12 cellular contexts compared by ENCODE assay signal in the genomic region with DNA sequence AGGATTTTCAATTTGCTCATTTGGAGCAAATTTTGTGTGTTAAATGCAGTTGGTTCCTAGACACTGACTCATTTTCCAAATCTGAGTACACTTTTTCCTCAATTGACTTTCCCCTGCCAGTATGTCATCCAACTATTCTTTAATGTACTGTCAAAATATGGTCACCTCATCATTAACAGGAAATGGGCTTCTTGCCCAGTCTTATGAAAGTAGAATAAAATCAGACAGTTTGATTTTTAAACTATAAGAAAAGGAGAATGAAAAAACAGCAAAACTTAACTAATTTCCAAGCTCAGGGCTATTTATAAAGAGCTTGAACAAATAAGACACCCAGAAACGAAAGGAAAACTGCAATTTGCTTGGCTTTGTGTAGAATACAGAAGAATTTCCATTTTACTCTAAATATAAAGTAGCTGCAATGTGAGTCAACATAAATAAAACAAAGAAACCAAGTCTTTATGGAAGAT. TPM values are rescaled to one million over a fixed set of nuclear protein-coding genes. Genes with fewer than 3 reads are reported as not detected.
A peak's percentile ranks its signal among the peaks of the same experiment; 100 is the strongest.
DNase-seq lines count a peak whose midpoint lies in the region; ATAC-seq and TF ChIP-seq lines count a peak whose summit lies in the region.
"Had no signal": no experiment of that assay in that cellular context is flagged by ENCODE, and none has a peak within 500 bp of the region (broad histone marks: within the 10 kb centered on the region; RNA-seq: fewer than 3 reads in every experiment).

No MANE protein-coding gene starts in this region.

- peak overlapping the region; percentile 29; the same call in 1 of the 2 replicates for H3K14ac ChIP-seq in IMR-90 (replicated peaks; ENCODE audit: low read depth, low read length)

- H4K91ac ChIP-seq in IMR-90 (ENCODE audit: insufficient read depth, low read depth, low read length) = 0 out of 2 replicates have a peak overlapping the region, but pooled peaks have one; percentile 13

- in situ Hi-C loops in IMR-90 (cut with MboI; ENCODE audit: low sequenced_read_pairs) = loop anchor here (5.0 kb wide), 1 partner anchor 52 kb away; the partner anchor contains the start of gene PRIM2

- dilution Hi-C loops in IMR-90 (cut with HindIII; ENCODE audit: low sequenced_read_pairs, unreplicated experiment) = no loop called here

- peak overlapping the region; percentile 49 for H4K5ac ChIP-seq in IMR-90 (ENCODE audit: low read depth, low read length)

- H3K79me1 ChIP-seq in IMR-90 (ENCODE audit: low read depth in 1 of 2, low read length in 2 of 2) = peaks cover 8 to 28% of the 10 kb centered on the region in 2 experiments; a peak in 3 of 4 replicates

- H3K4me1 ChIP-seq in IMR-90 (ENCODE audit: control insufficient read depth, insufficient read depth, low read length) (peaks cover 26% of the 10 kb centered on the region), smooth muscle cell (ENCODE audit: low read depth) (peaks cover 7% of the 10 kb centered on the region)

- peak overlapping the region; percentile 75; the same call in 1 of the 2 replicates for H2BK20ac ChIP-seq in IMR-90 (ENCODE audit: low read depth, low read length)

- H3K9me3 ChIP-seq in IMR-90 (ENCODE audit: control insufficient read depth, insufficient read depth, low read length) (no peaks in the 10 kb centered on the region), smooth muscle cell (replicated peaks; ENCODE audit: low read depth) (no peaks in the 10 kb centered on the region)
- H3K9me3 ChIP-seq: mucosa of descending colon had no signal

- H3K27me3 ChIP-seq in IMR-90 (ENCODE audit: control insufficient read depth, insufficient read depth, low read length) (no peaks in the 10 kb centered on the region), smooth muscle cell (ENCODE audit: low read depth) (no peaks in the 10 kb centered on the region)

- H3K79me2 ChIP-seq in smooth muscle cell (ENCODE audit: low read depth) = no peaks in the 10 kb centered on the region

- H2AK5ac ChIP-seq in IMR-90 (ENCODE audit: low read depth, low read length) = no peak overlapping the region

- ATAC-seq in IMR-90 (ENCODE audit: low read depth) (no peak), GM18868 (IDR thresholded peaks at IDR 0.05; ENCODE audit: unreplicated experiment) (no peak)
- ATAC-seq: effector memory CD8-positive, alpha-beta T cell; mucosa of descending colon had no signal

- no peak for TF ChIP-seq RAD21 in IMR-90 (IDR thresholded peaks at IDR 0.05; ENCODE audit: low read length)

- peak overlapping the region; percentile 78; the same call in 1 of the 2 replicates for H3K27ac ChIP-seq in IMR-90 (ENCODE audit: insufficient read depth, low read length)
- peak overlapping the region; percentile 58 for H3K27ac ChIP-seq in smooth muscle cell (ENCODE audit: low read depth)

- peak overlapping the region; percentile 92 for H2BK5ac ChIP-seq in IMR-90 (ENCODE audit: low read depth, low read length, poor library complexity, severe bottlenecking)

- no peak overlapping the region for H2AK9ac ChIP-seq in IMR-90 (replicated peaks; ENCODE audit: low read depth, low read length, poor library complexity)

- peak overlapping the region; percentile 52 to 61; a peak in 2 of 4 replicates for H4K8ac ChIP-seq in IMR-90 (ENCODE audit: low read depth in 2 of 2, low read length in 2 of 2)

- peaks cover 9% of the 10 kb centered on the region for H3K9me1 ChIP-seq in IMR-90 (ENCODE audit: insufficient read depth, low read length)

- peaks cover 20% of the 10 kb centered on the region for H3F3A ChIP-seq in smooth muscle cell (ENCODE audit: low read depth)

- CTCF ChIA-PET in IMR-90 (lab: Yijun Ruan, JAX) = interaction anchor here (0.6 to 1.3 kb wide), 4 partner anchors 13 to 586 kb away, joined by 3 read pairs; partner anchors contain the start of gene RAB23

- H3K56ac ChIP-seq in IMR-90 (ENCODE audit: extremely low read depth, insufficient read depth, low read length) = peak overlapping the region; percentile 50; the same call in 1 of the 2 replicates

- TF ChIP-seq CTCF in IMR-90 (conservative IDR thresholded peaks at IDR 0.05; ENCODE audit: low read depth, low read length) (no peak), WI38 (IDR thresholded peaks at IDR 0.05; ENCODE audit: low read depth, low read length) (no peak), smooth muscle cell (IDR thresholded peaks at IDR 0.05; ENCODE audit: borderline replicate concordance, insufficient read depth, poor library complexity, severe bottlenecking) (no peak)

- H3K4me3 ChIP-seq in IMR-90 (ENCODE audit: insufficient read depth, low read depth, low read length) = peak overlapping the region; percentile 3; the same call in 1 of the 2 replicates
- H3K4me3 ChIP-seq in WI38 (ENCODE audit: low read depth, low read length) = peak overlapping the region; percentile 24
- H3K4me3 ChIP-seq in smooth muscle cell = no peak overlapping the region
- H3K4me3 ChIP-seq: mucosa of descending colon had no signal

- H3K4me2 ChIP-seq in IMR-90 (ENCODE audit: low read depth, low read length) = peak overlapping the region; percentile 82
- peak overlapping the region; percentile 5 for H3K4me2 ChIP-seq in smooth muscle cell

- DNase-seq in IMR-90 = peak; percentile 72
- DNase-seq in fibroblast of gingiva (ENCODE audit: low read depth) = peak; percentile 32
- no peak for DNase-seq in smooth muscle cell (lab: John Stamatoyannopoulos, UW; ENCODE audit: unreplicated experiment)
- no peak for DNase-seq in AG08396 (ENCODE audit: low spot score)
- DNase-seq in NCI-H1105 treated with DMSO at 0.1 percent for 48 hours (lab: John Stamatoyannopoulos, UW) = no peak
- DNase-seq: activated naive CD8-positive, alpha-beta T cell treated with anti-CD3 and anti-CD28 coated beads, Interleukin-2, amount 10 ng/mL, durations not matched to agents 7 days and 5 days; effector memory CD8-positive, alpha-beta T cell; mucosa of descending colon; NCI-H1048; NCI-H510A treated with DMSO at 0.1 percent for 48 hours had no signal

- H2BK120ac ChIP-seq in IMR-90 (ENCODE audit: low read depth, low read length) = peak overlapping the region; percentile 97; the same call in 1 of the 2 replicates

- no peak for TF ChIP-seq POLR2A in IMR-90 (IDR thresholded peaks at IDR 0.05; ENCODE audit: low read depth, low read length)

- H4K20me1 ChIP-seq in IMR-90 (ENCODE audit: insufficient read depth, low read length) (no peaks in the 10 kb centered on the region), smooth muscle cell (ENCODE audit: low read depth) (no peaks in the 10 kb centered on the region)

- no TSS peak for BruUV-seq in IMR-90 (replicated peaks; lab: Mats Ljungman, UMichigan)

- H3K18ac ChIP-seq in IMR-90 (ENCODE audit: low read depth, low read length) = peak overlapping the region; percentile 82

- peak overlapping the region; percentile 62; the same call in 1 of the 2 replicates for H3K4ac ChIP-seq in IMR-90 (ENCODE audit: low read depth, low read length)

- 0 out of 3 replicates have a peak overlapping the region, but pooled peaks have one; percentile 15 for H2BK15ac ChIP-seq in IMR-90 (ENCODE audit: low read depth, low read length)

- H3K23ac ChIP-seq in IMR-90 (ENCODE audit: low read depth, low read length) = no peak overlapping the region

- no peaks in the 10 kb centered on the region for H3K36me3 ChIP-seq in IMR-90 (ENCODE audit: control insufficient read depth, insufficient read depth, low read length)
- no peaks in the 10 kb centered on the region for H3K36me3 ChIP-seq in smooth muscle cell (ENCODE audit: low read depth)

- H3K9ac ChIP-seq in IMR-90 (ENCODE audit: low read depth, low read length) = peak overlapping the region; percentile 69
- H3K9ac ChIP-seq in smooth muscle cell (ENCODE audit: low read depth) = no peak overlapping the region

- no CpG with 5 or more reads among the region's 1 CpG for WGBS in IMR-90 (ENCODE audit: extremely low coverage in 2 of 2, insufficient read length in 1 of 2), 2 experiments
- WGBS in smooth muscle cell (ENCODE audit: low lambda C conversion rate) = 59% methylated on average over 1 of the region's 1 CpG

- H2AFZ ChIP-seq in IMR-90 (replicated peaks; ENCODE audit: low read length, poor library complexity) (no peak overlapping the region), smooth muscle cell (ENCODE audit: low read depth) (no peak overlapping the region)

- intact Hi-C loops in IMR-90 (cut with micrococcal nuclease) = loop anchor here (2.0 to 5.0 kb wide), 3 partner anchors 43 to 353 kb away; partner anchors contain the start of gene RAB23

- POLR2A ChIA-PET in IMR-90 (lab: Charles Lee; ENCODE audit: unreplicated experiment) = interaction anchor here (1.3 kb wide), 1 partner anchor 48 kb away, joined by 5 read pairs; no protein-coding TSS in a partner anchor

TF ChIP-seq in IMR-90, 13 proteins besides CTCF, POLR2A, EP300 and RAD21 (continues in another document):
- TF ChIP-seq RFX5 (IDR thresholded peaks at IDR 0.05; ENCODE audit: low read depth, low read length) = no peak
- no peak for TF ChIP-seq BHLHE40 (IDR thresholded peaks at IDR 0.05; ENCODE audit: low read depth, low read length)
- no peak for TF ChIP-seq CHD1 (IDR thresholded peaks at IDR 0.05; ENCODE audit: low read depth, low read length)
- no peak for TF ChIP-seq SMC3 (IDR thresholded peaks at IDR 0.05; ENCODE audit: low read depth, low read length)
- TF ChIP-seq, protein P1, sequence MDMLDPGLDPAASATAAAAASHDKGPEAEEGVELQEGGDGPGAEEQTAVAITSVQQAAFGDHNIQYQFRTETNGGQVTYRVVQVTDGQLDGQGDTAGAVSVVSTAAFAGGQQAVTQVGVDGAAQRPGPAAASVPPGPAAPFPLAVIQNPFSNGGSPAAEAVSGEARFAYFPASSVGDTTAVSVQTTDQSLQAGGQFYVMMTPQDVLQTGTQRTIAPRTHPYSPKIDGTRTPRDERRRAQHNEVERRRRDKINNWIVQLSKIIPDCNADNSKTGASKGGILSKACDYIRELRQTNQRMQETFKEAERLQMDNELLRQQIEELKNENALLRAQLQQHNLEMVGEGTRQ (IDR thresholded peaks at IDR 0.05; ENCODE audit: low read depth, low read length) = no peak
- TF ChIP-seq CEBPB (IDR thresholded peaks at IDR 0.05; ENCODE audit: low read depth, low read length) = no peak
- TF ChIP-seq FOS (IDR thresholded peaks at IDR 0.05; ENCODE audit: low read depth, low read length) = no peak
- TF ChIP-seq RCOR1 (IDR thresholded peaks at IDR 0.05; ENCODE audit: insufficient replicate concordance, low read length) = no peak
- TF ChIP-seq MAFK (IDR thresholded peaks at IDR 0.05; ENCODE audit: low read depth, low read length) = no peak
- TF ChIP-seq NFE2L2 (IDR thresholded peaks at IDR 0.05; ENCODE audit: low read depth, low read length) = no peak

RNA-seq across cellular contexts. Expression of gene RAB23, which starts 43.7 kb away (rescaled TPM):
- total RNA-seq in IMR-90 (2012; rRNA removed) (13.3 and 28.9 TPM in 2 replicates), smooth muscle cell (95.3 and 112 TPM in 2 replicates)
- polyA plus RNA-seq in IMR-90 (2012; rRNA removed) (7.8 and 10.8 TPM in 2 replicates), smooth muscle cell (46.3 and 51.4 TPM in 2 replicates)
- polyA plus RNA-seq in IMR-90 (2012; cell fraction: cytosol; rRNA removed) = 1.8 and 2.0 TPM in 2 replicates
- polyA plus RNA-seq in IMR-90 (2012; cell fraction: nucleus; rRNA removed; ENCODE audit: low replicate concordance) = 0.72 and 6.9 TPM in 2 replicates

RNA-seq across cellular contexts. Expression of gene PRIM2, which starts 51.6 kb away (rescaled TPM):
- total RNA-seq in IMR-90 (2012; rRNA removed) = 37.5 and 50.5 TPM in 2 replicates
- 7.7 and 11.8 TPM in 2 replicates for polyA plus RNA-seq in IMR-90 (2012; rRNA removed)
- 2.1 and 3.4 TPM in 2 replicates for polyA plus RNA-seq in IMR-90 (2012; cell fraction: cytosol; rRNA removed)
- polyA plus RNA-seq in IMR-90 (2012; cell fraction: nucleus; rRNA removed; ENCODE audit: low replicate concordance) = 0.87 and 7.2 TPM in 2 replicates
- total RNA-seq in smooth muscle cell = 13.7 and 18.1 TPM in 2 replicates
- polyA plus RNA-seq in smooth muscle cell = 6.3 and 7.0 TPM in 2 replicates

Comparison
In these comparisons a context has a peak if more than half of its experiments do, and no peak if none do; other contexts are left out.
1. DNase-seq: peak in IMR-90 (single experiment) and fibroblast of gingiva (single experiment); none in smooth muscle cell (single experiment), AG08396 (single experiment) and NCI-H1105 treated with DMSO at 0.1 percent for 48 hours (single experiment).